ENCODE assay signal across 16 cellular contexts in genomic region chr3:38644662-38645053, GRCh38. TPM values are rescaled to one million over a fixed set of nuclear protein-coding genes. Genes with fewer than 3 reads are reported as not detected.
DNase-seq lines count a peak whose midpoint lies in the region; ATAC-seq and TF ChIP-seq lines count a peak whose summit lies in the region.
"Had no signal": no experiment of that assay in that cellular context is flagged by ENCODE, and none has a peak within 500 bp of the region (broad histone marks: within the 10 kb centered on the region; RNA-seq: fewer than 3 reads in every experiment).

No MANE protein-coding gene starts in this region.

- H3K36me3 ChIP-seq in HEK293 (ENCODE audit: control insufficient read depth in 2 of 2, insufficient read depth in 1 of 2, low read length in 2 of 2): no peaks in the 10 kb centered on the region
- no peaks in the 10 kb centered on the region for H3K36me3 ChIP-seq in left ventricle myocardium inferior
- H3K36me3 ChIP-seq in smooth muscle cell (ENCODE audit: low read depth): no peaks in the 10 kb centered on the region
- H3K36me3 ChIP-seq: HAP-1 had no signal

- H3F3A ChIP-seq in smooth muscle cell (ENCODE audit: low read depth): no peaks in the 10 kb centered on the region

- H3K9me3 Mint-ChIP-seq in chondrocyte (ENCODE audit: low read depth): no peaks in the 10 kb centered on the region

- H3K4me2 ChIP-seq in smooth muscle cell: no peak overlapping the region
- H3K4me2 ChIP-seq: KMS-11 had no signal

- H2AFZ ChIP-seq in smooth muscle cell (ENCODE audit: low read depth): no peak overlapping the region

- no peaks in the 10 kb centered on the region for H4K20me1 ChIP-seq in smooth muscle cell (ENCODE audit: low read depth)

- H3K4me3 ChIP-seq in HEK293 (ENCODE audit: low read depth, low read length) (no peak overlapping the region), left ventricle myocardium inferior (peak overlapping the region; percentile 80), smooth muscle cell (no peak overlapping the region)
- H3K4me3 ChIP-seq: HAP-1 had no signal

- H3K4me1 ChIP-seq in HEK293 (ENCODE audit: control insufficient read depth, insufficient read depth, low read length) (no peaks in the 10 kb centered on the region), left ventricle myocardium inferior (peaks cover 92% of the 10 kb centered on the region), smooth muscle cell (ENCODE audit: low read depth) (peaks cover 11% of the 10 kb centered on the region)

- H3K4me1 Mint-ChIP-seq in chondrocyte (ENCODE audit: low read depth): peaks cover 3% of the 10 kb centered on the region

- intact Hi-C loops in left ventricle myocardium inferior (cut with micrococcal nuclease): no loop called here

- WGBS in smooth muscle cell (ENCODE audit: low lambda C conversion rate): 96% methylated on average over 7 of the region's 7 CpGs

- no peaks in the 10 kb centered on the region for H3K9me3 ChIP-seq in HEK293 (ENCODE audit: control insufficient read depth, insufficient read depth, low read depth, low read length)
- no peaks in the 10 kb centered on the region for H3K9me3 ChIP-seq in left ventricle myocardium inferior (replicated peaks)
- H3K9me3 ChIP-seq in smooth muscle cell (replicated peaks; ENCODE audit: low read depth): no peaks in the 10 kb centered on the region
- H3K9me3 ChIP-seq: Caco-2, HAP-1 had no signal

- no peak overlapping the region for H3K27ac Mint-ChIP-seq in chondrocyte (ENCODE audit: unreplicated experiment)

- no peak for ATAC-seq in omental fat pad (ENCODE audit: low FRiP score)
- ATAC-seq: PC-3 had no signal

- CTCF ChIA-PET in HEK293 (lab: Yijun Ruan, JAX): interaction anchor here (1.2 to 1.9 kb wide), 2 partner anchors 11 to 355 kb away, joined by 4 to 5 read pairs; no protein-coding TSS in a partner anchor

- H3K9ac ChIP-seq in smooth muscle cell (ENCODE audit: low read depth): no peak overlapping the region
- H3K9ac ChIP-seq: KMS-11 had no signal

- H3K27me3 ChIP-seq in left ventricle myocardium inferior (ENCODE audit: low read depth) (peaks cover 54% of the 10 kb centered on the region), smooth muscle cell (ENCODE audit: low read depth) (peaks cover 60% of the 10 kb centered on the region)

- POLR2A ChIA-PET in HEK293 (lab: Yijun Ruan, JAX): no interaction called here

- no peaks in the 10 kb centered on the region for H3K79me2 ChIP-seq in smooth muscle cell (ENCODE audit: low read depth)

- H3K27me3 Mint-ChIP-seq in chondrocyte (ENCODE audit: low read depth): peaks cover 25% of the 10 kb centered on the region

- H3K4me3 Mint-ChIP-seq in chondrocyte (ENCODE audit: unreplicated experiment): no peak overlapping the region

- no peak overlapping the region for H3K27ac ChIP-seq in HEK293 (ENCODE audit: extremely low read depth, low read depth, low read length)
- peak overlapping the region; percentile 93 for H3K27ac ChIP-seq in left ventricle myocardium inferior (replicated peaks)
- no peak overlapping the region for H3K27ac ChIP-seq in smooth muscle cell (ENCODE audit: low read depth)
- H3K27ac ChIP-seq: KMS-11 had no signal

- DNase-seq in chondrocyte (ENCODE audit: low spot score) (peak; percentile 32), left ventricle myocardium inferior (peak; percentile 61), retina (peak; percentile 0), omental fat pad (ENCODE audit: low spot score) (no peak), smooth muscle cell (lab: John Stamatoyannopoulos, UW; ENCODE audit: unreplicated experiment) (no peak), SK-N-DZ (ENCODE audit: low spot score) (no peak)
- DNase-seq: AML-193, Caco-2, DMS53, NCI-H1092 treated with DMSO at 0.1 percent for 48 hours, NCI-H1694 treated with DMSO at 0.1 percent for 48 hours, PC-3 had no signal

- TF ChIP-seq CTCF in HEK293 (tag by site-specific recombination; IDR thresholded peaks at IDR 0.05): no peak
- TF ChIP-seq CTCF in chondrocyte (IDR thresholded peaks at IDR 0.05): no peak
- TF ChIP-seq CTCF in left ventricle myocardium inferior (IDR thresholded peaks at IDR 0.05; ENCODE audit: borderline replicate concordance): no peak
- no peak for TF ChIP-seq CTCF in omental fat pad (IDR thresholded peaks at IDR 0.05)
- TF ChIP-seq CTCF in smooth muscle cell (IDR thresholded peaks at IDR 0.05; ENCODE audit: borderline replicate concordance, insufficient read depth, poor library complexity, severe bottlenecking): no peak

- H3K36me3 Mint-ChIP-seq in chondrocyte (ENCODE audit: low read depth): no peaks in the 10 kb centered on the region

TF ChIP-seq in HEK293, 187 proteins besides CTCF, POLR2A, EP300 and RAD21:
- TF ChIP-seq ZNF423 (tag by site-specific recombination; IDR thresholded peaks at IDR 0.05): no peak
- no peak for TF ChIP-seq OSR2 (tag by site-specific recombination; IDR thresholded peaks at IDR 0.05)
- no peak for TF ChIP-seq KLF8 (tag by site-specific recombination; IDR thresholded peaks at IDR 0.05)
- TF ChIP-seq ZNF623 (tag by site-specific recombination; IDR thresholded peaks at IDR 0.05): peak; percentile 66

RNA-seq across cellular contexts. Expression of gene SCN5A, which starts 4.8 kb away (rescaled TPM):
- total RNA-seq in chondrocyte (0.21 to 0.25 TPM (median 0.24 TPM) in 3 replicates), left ventricle myocardium inferior (239 TPM), omental fat pad (under 1 TPM in 3 of 4 donors, not detected in 1; 0.06 to 0.79 (median 0.09) TPM), smooth muscle cell (0.76 and 3.4 TPM in 2 replicates)
- 0.93 and 1.6 TPM in 2 replicates for polyA plus RNA-seq in smooth muscle cell
- polyA plus RNA-seq in SK-N-DZ (2014; cell fraction: cytosol; rRNA removed): 3.9 and 4.9 TPM in 2 replicates
- 7.4 and 9.5 TPM in 2 replicates for polyA plus RNA-seq in SK-N-DZ (2014; cell fraction: nucleus; rRNA removed)
- total RNA-seq: MCF 10A, PC-3 had no signal

Comparison
In these comparisons a context has a peak if more than half of its experiments do, and no peak if none do; other contexts are left out.
1. DNase-seq: peak in chondrocyte (single experiment), left ventricle myocardium inferior (single experiment) and retina (single experiment); none in omental fat pad (single experiment), smooth muscle cell (single experiment) and SK-N-DZ (single experiment).
2. RNA of gene SCN5A, which starts 4.8 kb away (total RNA-seq): 239 TPM in left ventricle myocardium inferior (single experiment); 0.76 to 3.4 TPM in smooth muscle cell, 0.21 to 0.25 TPM in chondrocyte and 0.06 to 0.79 TPM in omental fat pad; every median in the first group is over 10 times any median in the second.